16 cellular contexts compared by ENCODE assay signal in genomic region chr18:5107990-5108389, GRCh38.
"Had no signal": no experiment of that assay in that cellular context is flagged by ENCODE, and none has a peak within 500 bp of the region (broad histone marks: within the 10 kb centered on the region; RNA-seq: fewer than 3 reads in every experiment).

No MANE protein-coding gene starts in this region.

- ATAC-seq: activated CD4-positive, CD25-positive, alpha-beta regulatory T cell treated with anti-CD3 and anti-CD28 coated beads, Interleukin-2, amount 50 U/mL, for 24 hours; body of pancreas; gastrocnemius medialis; left cardiac atrium; naive thymus-derived CD4-positive, alpha-beta T cell had no signal

- H3K27me3 ChIP-seq: body of pancreas, gastrocnemius medialis, right atrium auricular region, vagina had no signal

- H3K9me3 ChIP-seq: body of pancreas, gastrocnemius medialis, right atrium auricular region, vagina had no signal

- H3K36me3 ChIP-seq: gastrocnemius medialis, right atrium auricular region, vagina had no signal

- FAIRE-seq: small intestine had no signal

- H3K27ac ChIP-seq: body of pancreas, gastrocnemius medialis, right atrium auricular region, vagina had no signal

- H3K4me1 ChIP-seq: body of pancreas, gastrocnemius medialis, right atrium auricular region, vagina had no signal

- H3K4me3 ChIP-seq: body of pancreas, gastrocnemius medialis, right atrium auricular region, vagina had no signal

- DNase-seq: activated CD4-positive, alpha-beta T cell treated with anti-CD3 and anti-CD28 coated beads, Interleukin-2, amount 50 U/mL, for 4 hours; activated effector memory CD4-positive, alpha-beta T cell treated with Interleukin-2 at 50 U/mL for 16 hours; activated T-cell treated with anti-CD3 and anti-CD28 coated beads, Interleukin-2, amount 50 U/mL, for 24 hours; body of pancreas; central memory CD4-positive, alpha-beta T cell; cortex of kidney; effector CD8-positive, alpha-beta T cell; gastrocnemius medialis; left cardiac atrium; mammary epithelial cell; naive thymus-derived CD4-positive, alpha-beta T cell; nucleus accumbens; small intestine had no signal
